In genomic region chr11:65214212-65214845, GRCh38 we compare ENCODE assay signal across 21 cellular contexts. TPM values are rescaled to one million over a fixed set of nuclear protein-coding genes. Genes with fewer than 3 reads are reported as not detected.
DNase-seq lines count a peak whose midpoint lies in the region; ATAC-seq and TF ChIP-seq lines count a peak whose summit lies in the region.
"Had no signal": no experiment of that assay in that cellular context is flagged by ENCODE, and none has a peak within 500 bp of the region (broad histone marks: within the 10 kb centered on the region; RNA-seq: fewer than 3 reads in every experiment).

No MANE protein-coding gene starts in this region.

- H3K79me2 ChIP-seq in GM23338 (replicated peaks; ENCODE audit: insufficient read depth), result no peaks in the 10 kb centered on the region

- H3K4me1 Mint-ChIP-seq in GM23338 (peaks cover 53% of the 10 kb centered on the region), nephron (peaks cover 9% of the 10 kb centered on the region)
- peaks cover 26 to 30% of the 10 kb centered on the region in 2 donors for H3K4me1 Mint-ChIP-seq in effector memory CD8-positive, alpha-beta T cell (ENCODE audit: low read depth in 2 of 2)
- H3K4me1 Mint-ChIP-seq: brain had no signal

- peaks cover 27 to 56% (median 44%) of the 10 kb centered on the region in 10 experiments for H3K4me1 ChIP-seq in BLaER1 treated with 17β-estradiol and CSF1 and Interleukin-3, amounts not matched to agents 10 nM and 100 nM
- H3K4me1 ChIP-seq in GM23338 (ENCODE audit: insufficient read depth), result peaks cover 37% of the 10 kb centered on the region
- H3K4me1 ChIP-seq in lower lobe of right lung, result peaks cover 8% of the 10 kb centered on the region

- ATAC-seq in GM23338 (no peak; the same call in 1 of the 3 replicates), GM18511 (IDR thresholded peaks at IDR 0.05; ENCODE audit: unreplicated experiment) (no peak), lower lobe of right lung (no peak), HG03139 (IDR thresholded peaks at IDR 0.05; ENCODE audit: unreplicated experiment) (no peak)
- no peak for ATAC-seq in effector memory CD8-positive, alpha-beta T cell (replicated peaks)

- no peak for DNase-seq in GM23338 (ENCODE audit: low spot score)
- DNase-seq in effector memory CD8-positive, alpha-beta T cell, result no peak
- no peak for DNase-seq in NCI-H1930 (lab: John Stamatoyannopoulos, UW)
- no peak for DNase-seq in lower lobe of right lung
- DNase-seq: activated naive CD4-positive, alpha-beta T cell treated with Interleukin-2 at 50 U/mL for 16 hours; dermis blood vessel endothelial cell; DMS153; stimulated activated CD4-positive, alpha-beta T cell treated with anti-CD3 and anti-CD28 coated beads, Interleukin-2, amount 100 ng/mL, for 24 hours; SW 1271 had no signal

- intact Hi-C loops in lower lobe of right lung (cut with DNase I), result no loop called here

- no peaks in the 10 kb centered on the region for H3K27me3 ChIP-seq in BLaER1 treated with 17β-estradiol and CSF1 and Interleukin-3, amounts not matched to agents 10 nM and 100 nM
- H3K27me3 ChIP-seq in GM23338 (ENCODE audit: insufficient read depth) (no peaks in the 10 kb centered on the region), lower lobe of right lung (ENCODE audit: low read depth) (no peaks in the 10 kb centered on the region)
- H3K27me3 ChIP-seq: right lobe of liver had no signal

- peaks cover 27 to 38% (median 29%) of the 10 kb centered on the region in 11 experiments for H3K36me3 ChIP-seq in BLaER1 treated with 17β-estradiol and CSF1 and Interleukin-3, amounts not matched to agents 10 nM and 100 nM
- no peaks in the 10 kb centered on the region for H3K36me3 ChIP-seq in GM23338 (ENCODE audit: insufficient read depth)
- peaks cover 29% of the 10 kb centered on the region for H3K36me3 ChIP-seq in lower lobe of right lung

- no peaks in the 10 kb centered on the region for H3K9me3 Mint-ChIP-seq in GM23338
- H3K9me3 Mint-ChIP-seq in effector memory CD8-positive, alpha-beta T cell, result no peaks in the 10 kb centered on the region
- H3K9me3 Mint-ChIP-seq in nephron, result no peaks in the 10 kb centered on the region

- H2AFZ ChIP-seq in GM23338, result no peak overlapping the region

- H3K4me3 ChIP-seq in BLaER1 treated with 17β-estradiol and CSF1 and Interleukin-3, amounts not matched to agents 10 nM and 100 nM, result peak overlapping the region in 3 of 10 experiments; percentile 15 to 40 (median 22); a peak in 4 of 20 replicates
- peak overlapping the region; percentile 41 for H3K4me3 ChIP-seq in GM23338
- no peak overlapping the region for H3K4me3 ChIP-seq in lower lobe of right lung
- H3K4me3 ChIP-seq: right lobe of liver, thoracic aorta had no signal

- H3K27me3 Mint-ChIP-seq in GM23338 (ENCODE audit: insufficient read depth, low read depth, poor library complexity), result peaks cover 18% of the 10 kb centered on the region
- H3K27me3 Mint-ChIP-seq in effector memory CD8-positive, alpha-beta T cell, result no peaks in the 10 kb centered on the region
- H3K27me3 Mint-ChIP-seq in nephron (ENCODE audit: low read depth), result no peaks in the 10 kb centered on the region
- H3K27me3 Mint-ChIP-seq: brain had no signal

- TF ChIP-seq CTCF in GM23338 (conservative IDR thresholded peaks at IDR 0.05; ENCODE audit: low read depth in 2 of 2) (no peak), nephron (IDR thresholded peaks at IDR 0.05; ENCODE audit: unreplicated experiment in 3 of 3) (no peak), lower lobe of right lung (IDR thresholded peaks at IDR 0.05) (no peak)

- peak overlapping the region in 8 of 11 experiments; percentile 3 to 55 (median 39); a peak in 9 of 22 replicates for H3K27ac ChIP-seq in BLaER1 treated with 17β-estradiol and CSF1 and Interleukin-3, amounts not matched to agents 10 nM and 100 nM
- H3K27ac ChIP-seq in GM23338 (ENCODE audit: low read depth), result peak overlapping the region; percentile 91
- no peak overlapping the region for H3K27ac ChIP-seq in lower lobe of right lung
- H3K27ac ChIP-seq: KMS-11, right lobe of liver, thoracic aorta had no signal

- H4K20me1 ChIP-seq in BLaER1 treated with 17β-estradiol and CSF1 and Interleukin-3, amounts not matched to agents 10 nM and 100 nM, result peaks cover 0 to 45% (median 0%) of the 10 kb centered on the region in 11 experiments; a peak in 5 of 22 replicates
- H4K20me1 ChIP-seq in GM23338 (replicated peaks; ENCODE audit: insufficient read depth), result no peaks in the 10 kb centered on the region

- peak overlapping the region; percentile 72 to 94 (median 87) for H3K4me2 ChIP-seq in BLaER1 treated with 17β-estradiol and CSF1 and Interleukin-3, amounts not matched to agents 10 nM and 100 nM
- peak overlapping the region; percentile 70 for H3K4me2 ChIP-seq in GM23338
- H3K4me2 ChIP-seq: KMS-11 had no signal

- H3K36me3 Mint-ChIP-seq in GM23338 (ENCODE audit: low read depth) (peaks cover 22% of the 10 kb centered on the region), nephron (ENCODE audit: low read depth) (peaks cover 1% of the 10 kb centered on the region)
- peaks cover 9% of the 10 kb centered on the region for H3K36me3 Mint-ChIP-seq in effector memory CD8-positive, alpha-beta T cell (ENCODE audit: insufficient read depth)
- H3K36me3 Mint-ChIP-seq: brain had no signal

- H3F3A ChIP-seq in GM23338 (replicated peaks; ENCODE audit: low read depth), result peaks cover 22% of the 10 kb centered on the region

- no peaks in the 10 kb centered on the region for H3K9me2 ChIP-seq in GM23338 (ENCODE audit: insufficient read depth)

- H3K27ac Mint-ChIP-seq in GM23338 (peak overlapping the region; percentile 68), nephron (peak overlapping the region in 2 of 3 experiments; percentile 21 to 26)
- peak overlapping the region; percentile 77 to 79 for H3K27ac Mint-ChIP-seq in effector memory CD8-positive, alpha-beta T cell

- H3K9me3 ChIP-seq in BLaER1 treated with 17β-estradiol and CSF1 and Interleukin-3, amounts not matched to agents 10 nM and 100 nM (replicated peaks in 1 of 11), result no peaks in the 10 kb centered on the region
- no peaks in the 10 kb centered on the region for H3K9me3 ChIP-seq in lower lobe of right lung
- H3K9me3 ChIP-seq: right lobe of liver, thoracic aorta had no signal

- peak overlapping the region in 9 of 11 experiments; percentile 10 to 56 (median 55); a peak in 16 of 22 replicates for H3K9ac ChIP-seq in BLaER1 treated with 17β-estradiol and CSF1 and Interleukin-3, amounts not matched to agents 10 nM and 100 nM
- H3K9ac ChIP-seq: KMS-11 had no signal

- H3K4me3 Mint-ChIP-seq in GM23338 (peak overlapping the region; percentile 68), nephron (no peak overlapping the region)
- H3K4me3 Mint-ChIP-seq in effector memory CD8-positive, alpha-beta T cell, result peak overlapping the region; percentile 65 to 67
- H3K4me3 Mint-ChIP-seq: brain had no signal

TF ChIP-seq in GM23338, 12 proteins besides CTCF, POLR2A, EP300 and RAD21:
- no peak for TF ChIP-seq ZNF331 (CRISPR knock-in tag; IDR thresholded peaks at IDR 0.05; ENCODE audit: low read depth)

RNA-seq across cellular contexts. Expression of gene CAPN1, which starts 32.6 kb away (rescaled TPM):
- total RNA-seq in GM23338 (2014; rRNA removed; shearing (Covaris generic)), result 271 and 277 TPM in 2 replicates
- polyA plus RNA-seq in GM23338 (2016; fragmentation: Nextera tagmentation; extraction: Ambion mirVana), result 63.0 and 67.3 TPM in 2 replicates
- total RNA-seq in lower lobe of right lung, result 176 TPM

RNA-seq across cellular contexts. Expression of gene SPDYC, which starts 44.3 kb away (rescaled TPM):
- total RNA-seq in GM23338 (2014; rRNA removed; shearing (Covaris generic)), result not detected in 2 replicates
- 0.27 and 0.52 TPM in 2 replicates for polyA plus RNA-seq in GM23338 (2016; fragmentation: Nextera tagmentation; extraction: Ambion mirVana)
- total RNA-seq in lower lobe of right lung, result not detected
- total RNA-seq: dermis blood vessel endothelial cell, glomerular endothelial cell, lung microvascular endothelial cell, RPMI7951, thoracic aorta had no signal
- polyA plus RNA-seq: esophagus had no signal

RNA-seq across cellular contexts. Expression of gene POLA2, which starts 47.4 kb away (rescaled TPM):
- 25.9 and 30.4 TPM in 2 replicates for total RNA-seq in GM23338 (2014; rRNA removed; shearing (Covaris generic))
- 17.4 and 22.5 TPM in 2 replicates for polyA plus RNA-seq in GM23338 (2016; fragmentation: Nextera tagmentation; extraction: Ambion mirVana)
- 8.7 TPM for total RNA-seq in lower lobe of right lung

Comparison
In these comparisons a context has a peak if more than half of its experiments do, and no peak if none do; other contexts are left out.
1. H3K27ac Mint-ChIP-seq: peak in every context shown above with its lines; median percentile 78 in effector memory CD8-positive, alpha-beta T cell; 68 in GM23338; 24 in nephron.
2. H3K4me3 Mint-ChIP-seq: peak in GM23338 (single experiment) and effector memory CD8-positive, alpha-beta T cell (2 of 2); none in nephron (0 of 3).